Comparison of ENCODE assay signal across 1 cellular context in the genomic region with DNA sequence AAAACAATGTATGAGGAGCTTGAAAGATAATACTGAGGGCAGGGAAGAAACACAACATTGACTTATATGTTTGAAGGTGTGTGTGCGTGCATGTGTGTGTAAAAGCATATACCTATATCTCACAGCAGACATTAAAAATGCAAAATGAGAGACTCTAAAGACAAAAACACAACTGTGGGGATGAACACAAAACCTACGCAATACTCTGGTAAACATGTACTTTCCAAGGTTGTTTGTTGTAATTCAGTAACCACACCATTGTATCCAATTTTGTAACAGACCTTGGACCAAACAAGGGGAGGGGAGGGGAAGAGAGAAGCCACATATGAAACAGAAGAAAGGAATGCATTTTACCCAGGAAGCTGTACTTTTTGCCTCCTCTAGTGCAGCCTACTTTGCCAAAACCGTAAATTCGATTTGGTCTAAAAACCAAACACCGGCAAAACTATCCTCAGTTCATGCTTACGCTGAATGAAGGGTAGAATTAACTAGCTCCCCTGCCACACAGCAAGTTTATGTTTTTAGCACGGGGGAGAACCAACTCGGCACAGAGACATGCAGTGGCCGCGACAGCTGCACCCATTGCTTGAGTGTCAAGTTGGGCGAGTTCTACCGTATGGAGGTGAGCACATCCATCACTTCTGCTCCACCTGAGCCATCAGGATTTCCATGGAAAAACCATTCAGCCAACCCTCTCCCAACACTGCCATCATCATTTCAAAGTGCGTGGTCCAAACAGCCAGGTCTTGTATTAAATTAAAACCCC.
TF ChIP-seq lines count a peak whose summit lies in the region.

No MANE protein-coding gene starts in this region.

TF ChIP-seq in HepG2, 621 proteins besides CTCF, POLR2A, EP300 and RAD21 (continues in another document):
- TF ChIP-seq ZNF547 (CRISPR knock-in tag; IDR thresholded peaks at IDR 0.05) (no peak), JUN (CRISPR knock-in tag; IDR thresholded peaks at IDR 0.05) (peak; percentile 73), MYNN (CRISPR knock-in tag; IDR thresholded peaks at IDR 0.05; ENCODE audit: low read depth) (0 out of 2 replicates have a peak, but pooled peaks have one; percentile 60), RFXAP (CRISPR knock-in tag; IDR thresholded peaks at IDR 0.05; ENCODE audit: borderline replicate concordance) (no peak), KLF12 (CRISPR knock-in tag; IDR thresholded peaks at IDR 0.05; ENCODE audit: borderline replicate concordance) (no peak), FOXO1 (CRISPR knock-in tag; IDR thresholded peaks at IDR 0.05) (peak; percentile 95), ZNF768 (CRISPR knock-in tag; IDR thresholded peaks at IDR 0.05) (peak; percentile 86), HNRNPL (IDR thresholded peaks at IDR 0.05; ENCODE audit: low read depth, low read length) (no peak), SIX1 (CRISPR knock-in tag; IDR thresholded peaks at IDR 0.05; ENCODE audit: borderline replicate concordance) (peak; percentile 82; the same call in 1 of the 2 replicates), MEIS2 (CRISPR knock-in tag; IDR thresholded peaks at IDR 0.05) (0 out of 2 replicates have a peak, but pooled peaks have one; percentile 29), POLR2G (IDR thresholded peaks at IDR 0.05; ENCODE audit: low read depth, low read length) (no peak), HDAC6 (IDR thresholded peaks at IDR 0.05; ENCODE audit: low read depth, low read length) (no peak), DMAP1 (CRISPR knock-in tag; IDR thresholded peaks at IDR 0.05) (peak; percentile 43; the same call in 1 of the 2 replicates), TRIM24 (CRISPR knock-in tag; IDR thresholded peaks at IDR 0.05) (peak; percentile 13; the same call in 1 of the 2 replicates), FOXA3 (CRISPR knock-in tag; IDR thresholded peaks at IDR 0.05) (peak; percentile 98), ZFP1 (CRISPR knock-in tag; IDR thresholded peaks at IDR 0.05) (peak; percentile 81; the same call in 1 of the 2 replicates), ELF3 (CRISPR knock-in tag; IDR thresholded peaks at IDR 0.05) (peak; percentile 87), TBX3 (IDR thresholded peaks at IDR 0.05; ENCODE audit: borderline replicate concordance) (peak; percentile 44; the same call in 1 of the 2 replicates), ARHGAP35 (CRISPR knock-in tag; IDR thresholded peaks at IDR 0.05; ENCODE audit: borderline replicate concordance) (0 out of 2 replicates have a peak, but pooled peaks have one; percentile 10), SMAD3 (CRISPR knock-in tag; IDR thresholded peaks at IDR 0.05) (peak; percentile 78; the same call in 1 of the 2 replicates), GLI4 (CRISPR knock-in tag; IDR thresholded peaks at IDR 0.05; ENCODE audit: borderline replicate concordance) (peak; percentile 18; the same call in 1 of the 2 replicates), MXD4 (CRISPR knock-in tag; IDR thresholded peaks at IDR 0.05) (0 out of 2 replicates have a peak, but pooled peaks have one; percentile 39), KMT2A (CRISPR knock-in tag; IDR thresholded peaks at IDR 0.05) (peak; percentile 60), MTA1 (CRISPR knock-in tag; IDR thresholded peaks at IDR 0.05; ENCODE audit: borderline replicate concordance) (0 out of 2 replicates have a peak, but pooled peaks have one; percentile 38)
- TF ChIP-seq, protein P1, sequence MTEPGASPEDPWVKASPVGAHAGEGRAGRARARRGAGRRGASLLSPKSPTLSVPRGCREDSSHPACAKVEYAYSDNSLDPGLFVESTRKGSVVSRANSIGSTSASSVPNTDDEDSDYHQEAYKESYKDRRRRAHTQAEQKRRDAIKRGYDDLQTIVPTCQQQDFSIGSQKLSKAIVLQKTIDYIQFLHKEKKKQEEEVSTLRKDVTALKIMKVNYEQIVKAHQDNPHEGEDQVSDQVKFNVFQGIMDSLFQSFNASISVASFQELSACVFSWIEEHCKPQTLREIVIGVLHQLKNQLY (CRISPR knock-in tag; IDR thresholded peaks at IDR 0.05), result 0 out of 2 replicates have a peak, but pooled peaks have one; percentile 33
- TF ChIP-seq, protein P2, sequence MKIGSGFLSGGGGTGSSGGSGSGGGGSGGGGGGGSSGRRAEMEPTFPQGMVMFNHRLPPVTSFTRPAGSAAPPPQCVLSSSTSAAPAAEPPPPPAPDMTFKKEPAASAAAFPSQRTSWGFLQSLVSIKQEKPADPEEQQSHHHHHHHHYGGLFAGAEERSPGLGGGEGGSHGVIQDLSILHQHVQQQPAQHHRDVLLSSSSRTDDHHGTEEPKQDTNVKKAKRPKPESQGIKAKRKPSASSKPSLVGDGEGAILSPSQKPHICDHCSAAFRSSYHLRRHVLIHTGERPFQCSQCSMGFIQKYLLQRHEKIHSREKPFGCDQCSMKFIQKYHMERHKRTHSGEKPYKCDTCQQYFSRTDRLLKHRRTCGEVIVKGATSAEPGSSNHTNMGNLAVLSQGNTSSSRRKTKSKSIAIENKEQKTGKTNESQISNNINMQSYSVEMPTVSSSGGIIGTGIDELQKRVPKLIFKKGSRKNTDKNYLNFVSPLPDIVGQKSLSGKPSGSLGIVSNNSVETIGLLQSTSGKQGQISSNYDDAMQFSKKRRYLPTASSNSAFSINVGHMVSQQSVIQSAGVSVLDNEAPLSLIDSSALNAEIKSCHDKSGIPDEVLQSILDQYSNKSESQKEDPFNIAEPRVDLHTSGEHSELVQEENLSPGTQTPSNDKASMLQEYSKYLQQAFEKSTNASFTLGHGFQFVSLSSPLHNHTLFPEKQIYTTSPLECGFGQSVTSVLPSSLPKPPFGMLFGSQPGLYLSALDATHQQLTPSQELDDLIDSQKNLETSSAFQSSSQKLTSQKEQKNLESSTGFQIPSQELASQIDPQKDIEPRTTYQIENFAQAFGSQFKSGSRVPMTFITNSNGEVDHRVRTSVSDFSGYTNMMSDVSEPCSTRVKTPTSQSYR (CRISPR knock-in tag; IDR thresholded peaks at IDR 0.05; ENCODE audit: borderline replicate concordance), result peak; percentile 65; the same call in 1 of the 2 replicates
- TF ChIP-seq, protein P3, sequence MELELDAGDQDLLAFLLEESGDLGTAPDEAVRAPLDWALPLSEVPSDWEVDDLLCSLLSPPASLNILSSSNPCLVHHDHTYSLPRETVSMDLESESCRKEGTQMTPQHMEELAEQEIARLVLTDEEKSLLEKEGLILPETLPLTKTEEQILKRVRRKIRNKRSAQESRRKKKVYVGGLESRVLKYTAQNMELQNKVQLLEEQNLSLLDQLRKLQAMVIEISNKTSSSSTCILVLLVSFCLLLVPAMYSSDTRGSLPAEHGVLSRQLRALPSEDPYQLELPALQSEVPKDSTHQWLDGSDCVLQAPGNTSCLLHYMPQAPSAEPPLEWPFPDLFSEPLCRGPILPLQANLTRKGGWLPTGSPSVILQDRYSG (CRISPR knock-in tag; IDR thresholded peaks at IDR 0.05), result no peak
- TF ChIP-seq, protein P4, sequence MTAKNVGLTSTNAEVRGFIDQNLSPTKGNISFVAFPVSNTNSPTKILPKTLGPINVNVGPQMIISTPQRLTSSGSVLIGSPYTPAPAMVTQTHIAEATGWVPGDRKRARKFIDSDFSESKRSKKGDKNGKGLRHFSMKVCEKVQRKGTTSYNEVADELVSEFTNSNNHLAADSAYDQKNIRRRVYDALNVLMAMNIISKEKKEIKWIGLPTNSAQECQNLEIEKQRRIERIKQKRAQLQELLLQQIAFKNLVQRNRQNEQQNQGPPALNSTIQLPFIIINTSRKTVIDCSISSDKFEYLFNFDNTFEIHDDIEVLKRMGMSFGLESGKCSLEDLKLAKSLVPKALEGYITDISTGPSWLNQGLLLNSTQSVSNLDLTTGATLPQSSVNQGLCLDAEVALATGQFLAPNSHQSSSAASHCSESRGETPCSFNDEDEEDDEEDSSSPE (CRISPR knock-in tag; IDR thresholded peaks at IDR 0.05), result 0 out of 2 replicates have a peak, but pooled peaks have one; percentile 25
- TF ChIP-seq, protein P5, sequence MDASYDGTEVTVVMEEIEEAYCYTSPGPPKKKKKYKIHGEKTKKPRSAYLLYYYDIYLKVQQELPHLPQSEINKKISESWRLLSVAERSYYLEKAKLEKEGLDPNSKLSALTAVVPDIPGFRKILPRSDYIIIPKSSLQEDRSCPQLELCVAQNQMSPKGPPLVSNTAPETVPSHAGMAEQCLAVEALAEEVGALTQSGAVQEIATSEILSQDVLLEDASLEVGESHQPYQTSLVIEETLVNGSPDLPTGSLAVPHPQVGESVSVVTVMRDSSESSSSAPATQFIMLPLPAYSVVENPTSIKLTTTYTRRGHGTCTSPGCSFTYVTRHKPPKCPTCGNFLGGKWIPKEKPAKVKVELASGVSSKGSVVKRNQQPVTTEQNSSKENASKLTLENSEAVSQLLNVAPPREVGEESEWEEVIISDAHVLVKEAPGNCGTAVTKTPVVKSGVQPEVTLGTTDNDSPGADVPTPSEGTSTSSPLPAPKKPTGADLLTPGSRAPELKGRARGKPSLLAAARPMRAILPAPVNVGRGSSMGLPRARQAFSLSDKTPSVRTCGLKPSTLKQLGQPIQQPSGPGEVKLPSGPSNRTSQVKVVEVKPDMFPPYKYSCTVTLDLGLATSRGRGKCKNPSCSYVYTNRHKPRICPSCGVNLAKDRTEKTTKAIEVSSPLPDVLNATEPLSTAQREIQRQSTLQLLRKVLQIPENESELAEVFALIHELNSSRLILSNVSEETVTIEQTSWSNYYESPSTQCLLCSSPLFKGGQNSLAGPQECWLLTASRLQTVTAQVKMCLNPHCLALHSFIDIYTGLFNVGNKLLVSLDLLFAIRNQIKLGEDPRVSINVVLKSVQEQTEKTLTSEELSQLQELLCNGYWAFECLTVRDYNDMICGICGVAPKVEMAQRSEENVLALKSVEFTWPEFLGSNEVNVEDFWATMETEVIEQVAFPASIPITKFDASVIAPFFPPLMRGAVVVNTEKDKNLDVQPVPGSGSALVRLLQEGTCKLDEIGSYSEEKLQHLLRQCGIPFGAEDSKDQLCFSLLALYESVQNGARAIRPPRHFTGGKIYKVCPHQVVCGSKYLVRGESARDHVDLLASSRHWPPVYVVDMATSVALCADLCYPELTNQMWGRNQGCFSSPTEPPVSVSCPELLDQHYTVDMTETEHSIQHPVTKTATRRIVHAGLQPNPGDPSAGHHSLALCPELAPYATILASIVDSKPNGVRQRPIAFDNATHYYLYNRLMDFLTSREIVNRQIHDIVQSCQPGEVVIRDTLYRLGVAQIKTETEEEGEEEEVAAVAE (CRISPR knock-in tag; IDR thresholded peaks at IDR 0.05; ENCODE audit: borderline replicate concordance), result peak; percentile 46; the same call in 1 of the 2 replicates
- TF ChIP-seq, protein P6, sequence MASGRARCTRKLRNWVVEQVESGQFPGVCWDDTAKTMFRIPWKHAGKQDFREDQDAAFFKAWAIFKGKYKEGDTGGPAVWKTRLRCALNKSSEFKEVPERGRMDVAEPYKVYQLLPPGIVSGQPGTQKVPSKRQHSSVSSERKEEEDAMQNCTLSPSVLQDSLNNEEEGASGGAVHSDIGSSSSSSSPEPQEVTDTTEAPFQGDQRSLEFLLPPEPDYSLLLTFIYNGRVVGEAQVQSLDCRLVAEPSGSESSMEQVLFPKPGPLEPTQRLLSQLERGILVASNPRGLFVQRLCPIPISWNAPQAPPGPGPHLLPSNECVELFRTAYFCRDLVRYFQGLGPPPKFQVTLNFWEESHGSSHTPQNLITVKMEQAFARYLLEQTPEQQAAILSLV (CRISPR knock-in tag; IDR thresholded peaks at IDR 0.05; ENCODE audit: borderline replicate concordance), result no peak
- TF ChIP-seq, protein P7, sequence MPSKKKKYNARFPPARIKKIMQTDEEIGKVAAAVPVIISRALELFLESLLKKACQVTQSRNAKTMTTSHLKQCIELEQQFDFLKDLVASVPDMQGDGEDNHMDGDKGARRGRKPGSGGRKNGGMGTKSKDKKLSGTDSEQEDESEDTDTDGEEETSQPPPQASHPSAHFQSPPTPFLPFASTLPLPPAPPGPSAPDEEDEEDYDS (CRISPR knock-in tag; IDR thresholded peaks at IDR 0.05), result peak; percentile 62
- TF ChIP-seq, protein P8, sequence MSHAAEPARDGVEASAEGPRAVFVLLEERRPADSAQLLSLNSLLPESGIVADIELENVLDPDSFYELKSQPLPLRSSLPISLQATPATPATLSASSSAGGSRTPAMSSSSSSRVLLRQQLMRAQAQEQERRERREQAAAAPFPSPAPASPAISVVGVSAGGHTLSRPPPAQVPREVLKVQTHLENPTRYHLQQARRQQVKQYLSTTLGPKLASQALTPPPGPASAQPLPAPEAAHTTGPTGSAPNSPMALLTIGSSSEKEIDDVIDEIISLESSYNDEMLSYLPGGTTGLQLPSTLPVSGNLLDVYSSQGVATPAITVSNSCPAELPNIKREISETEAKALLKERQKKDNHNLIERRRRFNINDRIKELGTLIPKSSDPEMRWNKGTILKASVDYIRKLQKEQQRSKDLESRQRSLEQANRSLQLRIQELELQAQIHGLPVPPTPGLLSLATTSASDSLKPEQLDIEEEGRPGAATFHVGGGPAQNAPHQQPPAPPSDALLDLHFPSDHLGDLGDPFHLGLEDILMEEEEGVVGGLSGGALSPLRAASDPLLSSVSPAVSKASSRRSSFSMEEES (CRISPR knock-in tag; IDR thresholded peaks at IDR 0.05), result peak; percentile 35; the same call in 1 of the 2 replicates
- TF ChIP-seq, protein P9, sequence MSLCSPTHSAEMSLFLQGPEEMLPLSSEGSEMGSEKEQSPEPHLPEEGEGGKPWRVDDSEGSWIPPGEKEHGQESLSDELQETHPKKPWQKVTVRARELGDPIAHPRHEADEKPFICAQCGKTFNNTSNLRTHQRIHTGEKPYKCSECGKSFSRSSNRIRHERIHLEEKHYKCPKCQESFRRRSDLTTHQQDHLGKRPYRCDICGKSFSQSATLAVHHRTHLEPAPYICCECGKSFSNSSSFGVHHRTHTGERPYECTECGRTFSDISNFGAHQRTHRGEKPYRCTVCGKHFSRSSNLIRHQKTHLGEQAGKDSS (CRISPR knock-in tag; IDR thresholded peaks at IDR 0.05; ENCODE audit: borderline replicate concordance, low read depth), result 0 out of 2 replicates have a peak, but pooled peaks have one; percentile 28
- TF ChIP-seq, protein P10, sequence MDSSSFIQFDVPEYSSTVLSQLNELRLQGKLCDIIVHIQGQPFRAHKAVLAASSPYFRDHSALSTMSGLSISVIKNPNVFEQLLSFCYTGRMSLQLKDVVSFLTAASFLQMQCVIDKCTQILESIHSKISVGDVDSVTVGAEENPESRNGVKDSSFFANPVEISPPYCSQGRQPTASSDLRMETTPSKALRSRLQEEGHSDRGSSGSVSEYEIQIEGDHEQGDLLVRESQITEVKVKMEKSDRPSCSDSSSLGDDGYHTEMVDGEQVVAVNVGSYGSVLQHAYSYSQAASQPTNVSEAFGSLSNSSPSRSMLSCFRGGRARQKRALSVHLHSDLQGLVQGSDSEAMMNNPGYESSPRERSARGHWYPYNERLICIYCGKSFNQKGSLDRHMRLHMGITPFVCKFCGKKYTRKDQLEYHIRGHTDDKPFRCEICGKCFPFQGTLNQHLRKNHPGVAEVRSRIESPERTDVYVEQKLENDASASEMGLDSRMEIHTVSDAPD (CRISPR knock-in tag; IDR thresholded peaks at IDR 0.05), result peak; percentile 95
- TF ChIP-seq, protein P11, sequence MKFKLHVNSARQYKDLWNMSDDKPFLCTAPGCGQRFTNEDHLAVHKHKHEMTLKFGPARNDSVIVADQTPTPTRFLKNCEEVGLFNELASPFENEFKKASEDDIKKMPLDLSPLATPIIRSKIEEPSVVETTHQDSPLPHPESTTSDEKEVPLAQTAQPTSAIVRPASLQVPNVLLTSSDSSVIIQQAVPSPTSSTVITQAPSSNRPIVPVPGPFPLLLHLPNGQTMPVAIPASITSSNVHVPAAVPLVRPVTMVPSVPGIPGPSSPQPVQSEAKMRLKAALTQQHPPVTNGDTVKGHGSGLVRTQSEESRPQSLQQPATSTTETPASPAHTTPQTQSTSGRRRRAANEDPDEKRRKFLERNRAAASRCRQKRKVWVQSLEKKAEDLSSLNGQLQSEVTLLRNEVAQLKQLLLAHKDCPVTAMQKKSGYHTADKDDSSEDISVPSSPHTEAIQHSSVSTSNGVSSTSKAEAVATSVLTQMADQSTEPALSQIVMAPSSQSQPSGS (CRISPR knock-in tag; IDR thresholded peaks at IDR 0.05), result peak; percentile 73; the same call in 1 of the 2 replicates
